24 cellular contexts compared by ENCODE assay signal in genomic region chr5:125341436-125341835, GRCh38.
"Had no signal": no experiment of that assay in that cellular context is flagged by ENCODE, and none has a peak within 500 bp of the region (broad histone marks: within the 10 kb centered on the region; RNA-seq: fewer than 3 reads in every experiment).

No MANE protein-coding gene starts in this region.

- H3K4me3 ChIP-seq: coronary artery, dorsolateral prefrontal cortex, esophagus muscularis mucosa, esophagus squamous epithelium, gastrocnemius medialis, gastroesophageal sphincter, heart left ventricle, heart right ventricle had no signal

- H3K36me3 ChIP-seq: esophagus muscularis mucosa, esophagus squamous epithelium, gastrocnemius medialis, gastroesophageal sphincter, heart left ventricle, heart right ventricle had no signal

- H3K4me1 ChIP-seq: foreskin keratinocyte had no signal

- DNase-seq: cortex of kidney; dermis blood vessel endothelial cell; dorsolateral prefrontal cortex; effector CD4-positive, alpha-beta T cell; effector CD8-positive, alpha-beta T cell; effector memory CD4-positive, alpha-beta T cell; effector memory CD8-positive, alpha-beta T cell; endodermal cell; erythroblast; esophagus squamous epithelium; foreskin fibroblast; foreskin keratinocyte; foreskin melanocyte; gastrocnemius medialis; glutamatergic neuron; head of caudate nucleus; heart left ventricle; heart right ventricle had no signal

- H3K9me3 Mint-ChIP-seq: endodermal cell had no signal

- ATAC-seq: effector memory CD8-positive, alpha-beta T cell; esophagus mucosa; foreskin keratinocyte; gastrocnemius medialis; gastroesophageal sphincter; heart left ventricle; heart right ventricle had no signal

- H3K9me3 ChIP-seq: esophagus muscularis mucosa, gastrocnemius medialis, gastroesophageal sphincter, heart left ventricle had no signal

- H3K27ac Mint-ChIP-seq: dendritic cell treated with granulocyte-macrophage colony-stimulating factor and Interleukin-4, amounts not matched to agents 40 ng/mL and 50 ng/mL, for 4 days; effector memory CD8-positive, alpha-beta T cell; endodermal cell had no signal

- H3K27me3 ChIP-seq: dorsolateral prefrontal cortex, esophagus muscularis mucosa, esophagus squamous epithelium, foreskin keratinocyte, gastrocnemius medialis, gastroesophageal sphincter, heart left ventricle, heart right ventricle had no signal

- H3K27me3 Mint-ChIP-seq: dendritic cell treated with granulocyte-macrophage colony-stimulating factor and Interleukin-4, amounts not matched to agents 40 ng/mL and 50 ng/mL, for 4 days; effector memory CD8-positive, alpha-beta T cell had no signal

- H3K27ac ChIP-seq: coronary artery, dorsolateral prefrontal cortex, epithelial cell of prostate, esophagus muscularis mucosa, esophagus squamous epithelium, foreskin keratinocyte, gastrocnemius medialis, gastroesophageal sphincter, heart left ventricle, heart right ventricle had no signal

- H3K4me3 Mint-ChIP-seq: dendritic cell treated with granulocyte-macrophage colony-stimulating factor and Interleukin-4, amounts not matched to agents 40 ng/mL and 50 ng/mL, for 4 days; effector memory CD8-positive, alpha-beta T cell; endodermal cell had no signal
